ENCODE assay signal across 18 cellular contexts in the genomic region with DNA sequence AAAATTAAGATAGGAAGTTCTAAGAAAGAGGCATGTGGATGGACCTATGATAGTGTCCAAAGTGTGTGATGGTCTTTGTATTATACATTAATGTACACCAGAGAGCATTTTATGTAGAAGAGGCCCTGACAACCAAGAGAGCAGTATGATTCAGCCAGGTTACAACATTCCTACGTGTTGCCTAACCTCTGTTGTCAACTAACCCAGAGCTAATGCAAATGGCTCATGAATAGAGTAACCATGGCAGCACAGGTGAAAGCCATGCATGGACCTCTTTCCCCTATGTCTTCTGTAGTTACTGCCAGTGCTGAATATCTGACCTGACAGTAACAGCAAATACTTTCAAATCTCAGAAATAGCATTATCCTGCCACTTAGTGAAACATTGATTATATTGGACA.
DNase-seq lines count a peak whose midpoint lies in the region; ATAC-seq and TF ChIP-seq lines count a peak whose summit lies in the region.
"Had no signal": no experiment of that assay in that cellular context is flagged by ENCODE, and none has a peak within 500 bp of the region (broad histone marks: within the 10 kb centered on the region; RNA-seq: fewer than 3 reads in every experiment).

No MANE protein-coding gene starts in this region.

- peak; percentile 32 to 77 for DNase-seq in NCI-H526 (lab: John Stamatoyannopoulos, UW)
- no peak for DNase-seq in RWPE2 (ENCODE audit: low spot score)
- peak; percentile 77 for DNase-seq in epithelial cell of esophagus (ENCODE audit: low read depth)
- DNase-seq in kidney tubule cell (ENCODE audit: low spot score): peak; percentile 26
- DNase-seq in Kasumi-1 (lab: John Stamatoyannopoulos, UW): no peak
- no peak for DNase-seq in NCI-H2171 (lab: John Stamatoyannopoulos, UW)
- DNase-seq in GM23248: no peak
- DNase-seq: BE2C, DMS79, HCEC 1CT, KG1, MV-4-11, NCI-H1105 treated with DMSO at 0.1 percent for 48 hours, NCI-H2029 treated with DMSO at 0.1 percent for 48 hours, NCI-H524 treated with DMSO at 0.1 percent for 48 hours, PC-9 had no signal

- ATAC-seq in RWPE2 (ENCODE audit: low read depth): peak; percentile 64; the same call in 2 of the 3 replicates
- no peak for ATAC-seq in GM18858 (IDR thresholded peaks at IDR 0.05; ENCODE audit: unreplicated experiment)
- ATAC-seq: SK-N-SH treated with all-trans-retinoic acid at 6 μM for 48 hours had no signal

- H3K27ac ChIP-seq in RWPE2 (ENCODE audit: poor library complexity, severe bottlenecking) (no peak overlapping the region), GM23248 (no peak overlapping the region)
- H3K27ac ChIP-seq: PC-9 had no signal

- H3K4me3 ChIP-seq in RWPE2 (ENCODE audit: severe bottlenecking): no peak overlapping the region
- H3K4me3 ChIP-seq in epithelial cell of esophagus (ENCODE audit: low read length): no peak overlapping the region
- no peak overlapping the region for H3K4me3 ChIP-seq in GM23248
- H3K4me3 ChIP-seq: PC-9 had no signal

- in situ Hi-C loops in GM23248 (cut with MboI): no loop called here

- TF ChIP-seq CTCF in RWPE2 (IDR thresholded peaks at IDR 0.05; ENCODE audit: poor library complexity, severe bottlenecking): no peak
- TF ChIP-seq CTCF in epithelial cell of esophagus (IDR thresholded peaks at IDR 0.05; ENCODE audit: insufficient read depth, low read depth, low read length, missing control alignments): no peak

- no peaks in the 10 kb centered on the region for H3K36me3 ChIP-seq in RWPE2 (ENCODE audit: low read depth)
- H3K36me3 ChIP-seq in GM23248 (ENCODE audit: low read depth): no peaks in the 10 kb centered on the region
- H3K36me3 ChIP-seq: BE2C had no signal

- no peak overlapping the region for H3K9ac ChIP-seq in GM23248

- no peaks in the 10 kb centered on the region for H3K4me1 ChIP-seq in RWPE2 (ENCODE audit: insufficient read depth, poor library complexity, severe bottlenecking)
- H3K4me1 ChIP-seq in GM23248 (ENCODE audit: insufficient read depth): no peaks in the 10 kb centered on the region
- H3K4me1 ChIP-seq: BE2C had no signal

- no peak overlapping the region for H3K4me2 ChIP-seq in GM23248 (ENCODE audit: unreplicated experiment)
- H3K4me2 ChIP-seq: PC-9 had no signal

- H3K9me3 ChIP-seq in RWPE2 (ENCODE audit: severe bottlenecking) (no peaks in the 10 kb centered on the region), GM23248 (ENCODE audit: low read depth) (no peaks in the 10 kb centered on the region)
- H3K9me3 ChIP-seq: BE2C had no signal

- 0 to 10% methylated on average over 1 of the region's 1 CpG for WGBS in GM23248 (ENCODE audit: low coverage in 1 of 2, low lambda C conversion rate in 2 of 2, missing lambda C conversion rate in 2 of 2), 2 experiments

- H3K27me3 ChIP-seq in RWPE2 (ENCODE audit: insufficient read depth, poor library complexity, severe bottlenecking) (no peaks in the 10 kb centered on the region), GM23248 (replicated peaks; ENCODE audit: insufficient read depth) (no peaks in the 10 kb centered on the region)
- H3K27me3 ChIP-seq: BE2C had no signal

- no peaks in the 10 kb centered on the region for H3K9me2 ChIP-seq in GM23248 (ENCODE audit: insufficient read depth)

- H4K20me1 ChIP-seq in GM23248 (ENCODE audit: insufficient read depth): no peaks in the 10 kb centered on the region

- H2AFZ ChIP-seq in GM23248: no peak overlapping the region
- H2AFZ ChIP-seq: PC-9 had no signal

- H3K79me2 ChIP-seq in GM23248 (ENCODE audit: insufficient read depth): no peaks in the 10 kb centered on the region

- H3F3A ChIP-seq in GM23248 (ENCODE audit: insufficient read depth): no peaks in the 10 kb centered on the region

Comparison
In these comparisons a context has a peak if more than half of its experiments do, and no peak if none do; other contexts are left out.
1. DNase-seq: peak in NCI-H526 (2 of 2), epithelial cell of esophagus (single experiment) and kidney tubule cell (single experiment); none in RWPE2 (single experiment), Kasumi-1 (0 of 2), NCI-H2171 (single experiment) and GM23248 (single experiment).